In the genomic region with DNA sequence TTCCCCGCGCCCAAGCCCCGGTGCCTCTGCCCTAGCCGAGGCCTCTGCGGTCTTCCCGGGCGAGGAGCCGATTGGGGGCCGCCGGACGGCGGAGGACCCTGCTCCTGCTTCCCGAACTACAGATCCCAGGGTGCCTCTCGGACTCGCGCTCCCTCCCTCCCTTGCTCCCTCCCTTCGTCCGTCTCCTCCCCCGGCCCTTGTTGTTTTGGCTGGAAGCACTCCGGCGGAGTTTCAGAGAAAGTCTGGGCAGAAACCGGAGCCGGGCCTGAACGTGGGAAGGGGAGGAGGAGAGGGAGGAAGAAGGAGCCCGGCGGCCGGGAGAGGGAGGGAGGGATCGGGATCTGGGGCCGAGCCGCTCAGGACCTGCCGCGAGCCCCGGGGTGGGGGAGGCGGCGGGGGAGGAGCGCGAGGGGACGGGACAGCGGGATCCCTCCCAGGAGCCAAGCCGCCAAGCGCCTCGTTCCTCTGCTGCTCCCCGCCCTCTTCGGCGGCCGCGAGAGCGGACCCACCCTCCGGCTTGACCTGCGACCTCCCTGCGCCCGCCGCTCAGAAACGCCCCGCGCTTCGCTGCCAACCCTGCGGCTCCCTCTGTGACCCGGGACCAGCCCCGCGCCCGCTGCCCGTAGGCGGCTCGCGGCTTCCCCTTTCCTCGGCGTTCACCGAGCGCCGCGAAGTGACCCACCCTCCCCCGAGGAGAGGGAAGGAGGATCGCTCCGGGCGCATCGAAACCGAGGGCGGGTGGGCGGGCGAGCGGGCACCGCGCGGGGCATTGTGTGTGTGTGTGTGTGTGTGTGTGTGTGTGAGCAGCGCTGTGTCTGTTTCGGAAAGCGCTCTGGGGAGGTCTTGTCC, we compare ENCODE assay signal across 8 cellular contexts. TPM values are rescaled to one million over a fixed set of nuclear protein-coding genes. Genes with fewer than 3 reads are reported as not detected.
DNase-seq lines count a peak whose midpoint lies in the region; TF ChIP-seq lines count a peak whose summit lies in the region.

No MANE protein-coding gene starts in this region.

- TF ChIP-seq CTCF in LNCaP clone FGC (IDR thresholded peaks at IDR 0.05; ENCODE audit: control insufficient read depth, extremely low read depth, insufficient read depth) (no peak), colonic mucosa (IDR thresholded peaks at IDR 0.05) (no peak)

- peak overlapping the region; percentile 86 for H3K4me3 Mint-ChIP-seq in activated CD4-positive, alpha-beta T cell treated with anti-CD3 and anti-CD28 coated beads, Interleukin-2, amount 10 ng/mL, durations not matched to agents 24 days and 14 days

- no peaks in the 10 kb centered on the region for H3K9me3 Mint-ChIP-seq in activated CD4-positive, alpha-beta T cell treated with anti-CD3 and anti-CD28 coated beads, Interleukin-2, amount 10 ng/mL, durations not matched to agents 24 days and 14 days

- H3K27me3 ChIP-seq in HAP-1 (ENCODE audit: low read depth), result no peaks in the 10 kb centered on the region
- no peaks in the 10 kb centered on the region for H3K27me3 ChIP-seq in colonic mucosa

- no peaks in the 10 kb centered on the region for H3K36me3 Mint-ChIP-seq in activated CD4-positive, alpha-beta T cell treated with anti-CD3 and anti-CD28 coated beads, Interleukin-2, amount 10 ng/mL, durations not matched to agents 24 days and 14 days (ENCODE audit: low read depth)

- no peaks in the 10 kb centered on the region for H3K36me3 ChIP-seq in HAP-1 (replicated peaks)
- H3K36me3 ChIP-seq in colonic mucosa, result no peaks in the 10 kb centered on the region

- H3K4me1 Mint-ChIP-seq in activated CD4-positive, alpha-beta T cell treated with anti-CD3 and anti-CD28 coated beads, Interleukin-2, amount 10 ng/mL, durations not matched to agents 24 days and 14 days, result peaks cover 6% of the 10 kb centered on the region

- H3K4me1 ChIP-seq in HAP-1 (peaks cover 4% of the 10 kb centered on the region), colonic mucosa (peaks cover 7% of the 10 kb centered on the region)

- intact Hi-C loops in activated CD4-positive, alpha-beta T cell treated with anti-CD3 and anti-CD28 coated beads, Interleukin-2, amount 10 ng/mL, durations not matched to agents 24 days and 14 days (cut with micrococcal nuclease), result loop anchor here (1.0 to 10.0 kb wide), 4 partner anchors 23 to 177 kb away; a partner anchor contains a TSS
- intact Hi-C loops in colonic mucosa (cut with DNase I), result loop anchor here (10.0 kb wide), 1 partner anchor 131 kb away; no protein-coding TSS in a partner anchor

- in situ Hi-C loops in HAP-1 (cut with MboI; ENCODE audit: low sequenced_read_pairs), result no loop called here

- no peaks in the 10 kb centered on the region for H3K9me3 ChIP-seq in HAP-1
- H3K9me3 ChIP-seq in colonic mucosa, result no peaks in the 10 kb centered on the region

- no peak overlapping the region for H3K27ac Mint-ChIP-seq in activated CD4-positive, alpha-beta T cell treated with anti-CD3 and anti-CD28 coated beads, Interleukin-2, amount 10 ng/mL, durations not matched to agents 24 days and 14 days

- peak overlapping the region; percentile 85 to 99 for H3K9ac ChIP-seq in colonic mucosa (ENCODE audit: low read depth in 2 of 2, low read length in 2 of 2)

- H3K27ac ChIP-seq in colonic mucosa, result peak overlapping the region; percentile 95

- H3K27me3 Mint-ChIP-seq in activated CD4-positive, alpha-beta T cell treated with anti-CD3 and anti-CD28 coated beads, Interleukin-2, amount 10 ng/mL, durations not matched to agents 24 days and 14 days, result peaks cover 53% of the 10 kb centered on the region

- peak; percentile 76 for DNase-seq in activated CD4-positive, alpha-beta T cell treated with anti-CD3 and anti-CD28 coated beads, Interleukin-2, amount 10 ng/mL, durations not matched to agents 24 days and 14 days
- DNase-seq in activated CD4-positive, alpha-beta T cell treated with anti-CD3 and anti-CD28 coated beads, Interleukin-2, amount 50 U/mL, for 4 hours, result no peak
- DNase-seq in HAP-1 (ENCODE audit: low spot score in 2 of 2), result peak; percentile 87 to 93
- peak; percentile 48 for DNase-seq in LNCaP clone FGC (ENCODE audit: low read depth)
- peak; percentile 36 to 78 for DNase-seq in SW 1271 (lab: John Stamatoyannopoulos, UW)
- peak; percentile 92 for DNase-seq in colonic mucosa
- DNase-seq in kidney glomerular epithelial cell (lab: John Stamatoyannopoulos, UW), result peak; percentile 74
- DNase-seq in stimulated activated CD4-positive, alpha-beta T cell treated with anti-CD3 and anti-CD28 coated beads, Interleukin-12 subunit alpha, Interleukin-12 subunit beta, amount 100 ng/mL, for 24 hours (ENCODE audit: low read depth in 2 of 2), result peak; percentile 3 to 15

- H3K4me3 ChIP-seq in HAP-1 (peak overlapping the region; percentile 79), LNCaP clone FGC (ENCODE audit: low read depth, low read length) (peak overlapping the region; percentile 73), colonic mucosa (peak overlapping the region; percentile 71)

RNA-seq across cellular contexts. Expression of a gene that starts 0.5 kb away (rescaled TPM):
- total RNA-seq in activated CD4-positive, alpha-beta T cell treated with anti-CD3 and anti-CD28 coated beads, Interleukin-2, amount 10 ng/mL, durations not matched to agents 24 days and 14 days, result 0.65 and 0.76 TPM in 2 replicates
- 10 to 100 TPM; 48.9 to 81.2 TPM for total RNA-seq in colonic mucosa

Comparison
In these comparisons a context has a peak if more than half of its experiments do, and no peak if none do; other contexts are left out.
1. DNase-seq: peak in activated CD4-positive, alpha-beta T cell treated with anti-CD3 and anti-CD28 coated beads, Interleukin-2, amount 10 ng/mL, durations not matched to agents 24 days and 14 days (single experiment), HAP-1 (2 of 2), LNCaP clone FGC (single experiment), SW 1271 (2 of 2), colonic mucosa (single experiment), kidney glomerular epithelial cell (single experiment) and stimulated activated CD4-positive, alpha-beta T cell treated with anti-CD3 and anti-CD28 coated beads, Interleukin-12 subunit alpha, Interleukin-12 subunit beta, amount 100 ng/mL, for 24 hours (2 of 2); none in activated CD4-positive, alpha-beta T cell treated with anti-CD3 and anti-CD28 coated beads, Interleukin-2, amount 50 U/mL, for 4 hours (0 of 2).
2. RNA of a gene that starts 0.5 kb away (total RNA-seq): 48.9 to 81.2 TPM in colonic mucosa; 0.65 to 0.76 TPM in activated CD4-positive, alpha-beta T cell treated with anti-CD3 and anti-CD28 coated beads, Interleukin-2, amount 10 ng/mL, durations not matched to agents 24 days and 14 days; every median in the first group is over 10 times any median in the second.
3. Peak in every context shown above with its lines, with median percentiles within 50 percentile points of each other: H3K4me3 ChIP-seq.